8 cellular contexts compared by ENCODE assay signal in genomic region chr19:48815870-48816501, GRCh38. TPM values are rescaled to one million over a fixed set of nuclear protein-coding genes. Genes with fewer than 3 reads are reported as not detected.
DNase-seq lines count a peak whose midpoint lies in the region; ATAC-seq lines count a peak whose summit lies in the region.

No MANE protein-coding gene starts in this region.

- no peaks in the 10 kb centered on the region for H3K79me1 ChIP-seq in mesendoderm (ENCODE audit: low read length)

- no peaks in the 10 kb centered on the region for H3K9me3 Mint-ChIP-seq in activated T-helper 17 cell treated with anti-CD3 and anti-CD28 coated beads, Interleukin-2, amount 50 U/mL, for 72 hours

- H3K4me1 ChIP-seq in mesendoderm (ENCODE audit: control insufficient read depth, low read depth, low read length), result no peaks in the 10 kb centered on the region

- H2BK120ac ChIP-seq in mesendoderm (ENCODE audit: low read depth, low read length), result no peak overlapping the region

- H3K79me2 ChIP-seq in mesendoderm (ENCODE audit: control insufficient read depth, insufficient read depth, low read length), result no peaks in the 10 kb centered on the region

- no peaks in the 10 kb centered on the region for H3K36me3 ChIP-seq in mesendoderm (ENCODE audit: control insufficient read depth, insufficient read depth, low read length)

- no peak overlapping the region for H3K9ac ChIP-seq in mesendoderm (ENCODE audit: low read length)

- no peaks in the 10 kb centered on the region for H3K27me3 Mint-ChIP-seq in activated T-helper 17 cell treated with anti-CD3 and anti-CD28 coated beads, Interleukin-2, amount 50 U/mL, for 72 hours

- H3K4me3 ChIP-seq in mesendoderm (ENCODE audit: low read length), result no peak overlapping the region

- H3K36me3 Mint-ChIP-seq in activated T-helper 17 cell treated with anti-CD3 and anti-CD28 coated beads, Interleukin-2, amount 50 U/mL, for 72 hours (ENCODE audit: low read depth), result no peaks in the 10 kb centered on the region

- H3K23ac ChIP-seq in mesendoderm (ENCODE audit: low read length), result no peak overlapping the region

- no peak overlapping the region for H3K18ac ChIP-seq in mesendoderm (ENCODE audit: low read length)

- H3K27me3 ChIP-seq in mesendoderm (ENCODE audit: insufficient read depth, low read length, poor library complexity), result no peaks in the 10 kb centered on the region

- H3K27ac ChIP-seq in mesendoderm (ENCODE audit: low read depth, low read length), result no peak overlapping the region

- ATAC-seq in activated T-helper 17 cell treated with anti-CD3 and anti-CD28 coated beads, Interleukin-2, amount 50 U/mL, for 72 hours (replicated peaks), result peak; percentile 54
- no peak for ATAC-seq in HG03108 (IDR thresholded peaks at IDR 0.05; ENCODE audit: unreplicated experiment)
- no peak for ATAC-seq in GM21619 (IDR thresholded peaks at IDR 0.05; ENCODE audit: unreplicated experiment)
- no peak for ATAC-seq in GM19452 (IDR thresholded peaks at IDR 0.05; ENCODE audit: unreplicated experiment)

- no peak overlapping the region for H4K5ac ChIP-seq in mesendoderm (ENCODE audit: low read length)

- no peak overlapping the region for H2BK15ac ChIP-seq in mesendoderm (replicated peaks; ENCODE audit: low read depth)

- no peak overlapping the region for H3K56ac ChIP-seq in mesendoderm (ENCODE audit: low read length)

- no peak overlapping the region for H3K4me2 ChIP-seq in mesendoderm (ENCODE audit: low read length)

- no CpG with 5 or more reads among the region's 14 CpGs for WGBS in mesendoderm (ENCODE audit: extremely low coverage, insufficient coverage, low lambda C conversion rate)

- no peak overlapping the region for H3K4ac ChIP-seq in mesendoderm (ENCODE audit: low read depth, low read length)

- H2AK5ac ChIP-seq in mesendoderm (ENCODE audit: low read length), result no peak overlapping the region

- H3K27ac Mint-ChIP-seq in activated T-helper 17 cell treated with anti-CD3 and anti-CD28 coated beads, Interleukin-2, amount 50 U/mL, for 72 hours, result peak overlapping the region; percentile 18

- no peaks in the 10 kb centered on the region for H3K4me1 Mint-ChIP-seq in activated T-helper 17 cell treated with anti-CD3 and anti-CD28 coated beads, Interleukin-2, amount 50 U/mL, for 72 hours

- DNase-seq in DMS153 (lab: John Stamatoyannopoulos, UW), result peak; percentile 76
- peak; percentile 48 for DNase-seq in HT-29 (ENCODE audit: low spot score)
- DNase-seq in mesendoderm, result peak; percentile 35
- DNase-seq in AG08395 (ENCODE audit: low spot score), result no peak

- no peak overlapping the region for H3K4me3 Mint-ChIP-seq in activated T-helper 17 cell treated with anti-CD3 and anti-CD28 coated beads, Interleukin-2, amount 50 U/mL, for 72 hours

- no peak overlapping the region for H2BK5ac ChIP-seq in mesendoderm (ENCODE audit: low read length)

- H4K8ac ChIP-seq in mesendoderm (ENCODE audit: low read depth, low read length), result no peak overlapping the region

RNA-seq across cellular contexts. Expression of gene BCAT2, which starts 5.2 kb away (rescaled TPM):
- total RNA-seq in HT-29 (2014; rRNA removed; shearing (Covaris generic)), result 62.8 and 65.7 TPM in 2 replicates
- 10 to 100 TPM; 39.7 to 54.3 TPM for total RNA-seq in activated T-helper 17 cell treated with anti-CD3 and anti-CD28 coated beads, Interleukin-2, amount 50 U/mL, for 72 hours
- polyA plus RNA-seq in mesendoderm (2013, experiment 1 of 2), result 9.1 TPM
- 10.4 TPM for polyA plus RNA-seq in mesendoderm (2013, experiment 2 of 2)

RNA-seq across cellular contexts. Expression of gene HSD17B14, which starts 20.3 kb away (rescaled TPM):
- not detected in 2 replicates for total RNA-seq in HT-29 (2014; rRNA removed; shearing (Covaris generic))
- 1 to 10 TPM in 1 of 2 donors, not detected in 1; 1.6 TPM for total RNA-seq in activated T-helper 17 cell treated with anti-CD3 and anti-CD28 coated beads, Interleukin-2, amount 50 U/mL, for 72 hours
- polyA plus RNA-seq in mesendoderm (2013, experiment 1 of 2), result 1.5 TPM
- 1.2 TPM for polyA plus RNA-seq in mesendoderm (2013, experiment 2 of 2)

RNA-seq across cellular contexts. Expression of gene PLEKHA4, which starts 52.4 kb away (rescaled TPM):
- total RNA-seq in HT-29 (2014; rRNA removed; shearing (Covaris generic)), result 3.9 and 5.4 TPM in 2 replicates
- total RNA-seq in activated T-helper 17 cell treated with anti-CD3 and anti-CD28 coated beads, Interleukin-2, amount 50 U/mL, for 72 hours, result 10 to 100 TPM in 1 of 2 donors, 1 to 10 TPM in 1; 6.5 to 17.6 TPM
- polyA plus RNA-seq in mesendoderm (2013, experiment 1 of 2), result 4.9 TPM
- 4.6 TPM for polyA plus RNA-seq in mesendoderm (2013, experiment 2 of 2)

RNA-seq across cellular contexts. Expression of gene PPP1R15A, which starts 56.2 kb away (rescaled TPM):
- total RNA-seq in HT-29 (2014; rRNA removed; shearing (Covaris generic)), result 152 and 165 TPM in 2 replicates
- total RNA-seq in activated T-helper 17 cell treated with anti-CD3 and anti-CD28 coated beads, Interleukin-2, amount 50 U/mL, for 72 hours, result 100 to 1,000 TPM in 1 of 2 donors, 10 to 100 TPM in 1; 75.1 to 129 TPM
- 32.5 TPM for polyA plus RNA-seq in mesendoderm (2013, experiment 1 of 2)
- 33.4 TPM for polyA plus RNA-seq in mesendoderm (2013, experiment 2 of 2)
